ENCODE assay signal across 8 cellular contexts in the genomic region with DNA sequence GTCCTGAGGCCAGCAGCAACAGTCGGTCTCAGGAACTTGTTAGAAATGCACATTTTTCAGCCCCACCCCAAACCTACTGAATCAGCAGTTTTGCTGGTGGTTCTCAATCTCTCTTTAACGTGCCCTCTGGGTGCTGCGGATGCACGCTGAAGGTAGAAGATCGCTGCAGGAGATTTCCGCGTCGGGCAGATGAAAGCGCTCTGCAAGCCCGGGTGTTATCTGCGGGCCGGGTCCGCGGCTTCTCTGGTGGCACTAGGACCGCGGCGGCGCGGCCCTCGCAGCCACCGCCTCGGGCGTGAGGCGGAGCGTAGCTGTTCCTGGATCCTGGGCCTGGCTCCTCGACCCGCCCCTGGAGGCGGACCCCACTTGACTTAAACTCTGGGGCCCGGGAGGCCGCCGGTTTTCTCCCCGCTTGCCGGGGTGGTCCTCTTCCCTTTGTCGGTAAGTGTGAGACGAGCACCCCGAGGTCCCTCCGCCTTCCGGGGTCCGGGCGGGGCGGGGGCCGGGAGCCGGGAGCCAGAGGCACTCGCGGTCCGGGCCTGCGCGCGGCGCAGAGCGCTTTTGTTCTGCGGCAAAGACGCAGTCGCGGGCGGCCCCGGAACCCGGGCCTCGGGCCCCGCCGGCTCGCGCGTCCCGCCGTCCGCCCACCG. TPM values are rescaled to one million over a fixed set of nuclear protein-coding genes. Genes with fewer than 3 reads are reported as not detected.
DNase-seq lines count a peak whose midpoint lies in the region; TF ChIP-seq lines count a peak whose summit lies in the region.

A gene with protein sequence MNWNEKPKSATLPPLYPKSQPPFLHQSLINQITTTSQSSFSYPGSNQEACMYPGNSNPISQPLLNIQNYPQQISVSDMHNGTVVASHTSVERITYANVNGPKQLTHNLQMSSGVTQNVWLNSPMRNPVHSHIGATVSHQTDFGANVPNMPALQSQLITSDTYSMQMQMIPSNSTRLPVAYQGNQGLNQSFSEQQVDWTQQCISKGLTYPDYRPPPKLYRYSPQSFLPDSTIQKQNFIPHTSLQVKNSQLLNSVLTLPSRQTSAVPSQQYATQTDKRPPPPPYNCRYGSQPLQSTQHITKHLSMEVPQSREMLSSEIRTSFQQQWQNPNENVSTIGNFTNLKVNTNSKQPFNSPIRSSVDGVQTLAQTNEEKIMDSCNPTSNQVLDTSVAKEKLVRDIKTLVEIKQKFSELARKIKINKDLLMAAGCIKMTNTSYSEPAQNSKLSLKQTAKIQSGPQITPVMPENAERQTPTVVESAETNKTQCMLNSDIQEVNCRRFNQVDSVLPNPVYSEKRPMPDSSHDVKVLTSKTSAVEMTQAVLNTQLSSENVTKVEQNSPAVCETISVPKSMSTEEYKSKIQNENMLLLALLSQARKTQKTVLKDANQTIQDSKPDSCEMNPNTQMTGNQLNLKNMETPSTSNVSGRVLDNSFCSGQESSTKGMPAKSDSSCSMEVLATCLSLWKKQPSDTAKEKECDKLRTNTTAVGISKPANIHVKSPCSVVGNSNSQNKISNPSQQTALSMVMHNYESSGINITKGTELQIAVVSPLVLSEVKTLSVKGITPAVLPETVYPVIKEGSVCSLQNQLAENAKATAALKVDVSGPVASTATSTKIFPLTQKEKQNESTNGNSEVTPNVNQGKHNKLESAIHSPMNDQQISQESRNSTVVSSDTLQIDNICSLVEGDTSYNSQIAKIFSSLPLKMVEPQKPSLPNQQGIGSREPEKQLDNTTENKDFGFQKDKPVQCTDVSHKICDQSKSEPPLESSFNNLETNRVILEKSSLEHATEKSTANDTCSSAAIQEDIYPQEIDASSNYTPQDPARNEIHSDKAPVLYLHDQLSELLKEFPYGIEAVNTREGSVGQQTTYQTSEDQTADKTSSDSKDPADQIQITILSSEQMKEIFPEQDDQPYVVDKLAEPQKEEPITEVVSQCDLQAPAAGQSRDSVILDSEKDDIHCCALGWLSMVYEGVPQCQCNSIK (N-terminal part only) (plus strand): TSS at position 365 of the 650 bp plus-strand sequence. CDS start 21,541 bp downstream, outside the sequence.

- no peak within 1 kb of the TSS for H4K91ac ChIP-seq in H9 (ENCODE audit: insufficient read length, low read depth, low read length)

- no peak within 1 kb of the TSS for H2BK20ac ChIP-seq in H9 (ENCODE audit: low read depth, low read length, poor library complexity, severe bottlenecking)

- H3K79me2 ChIP-seq in H9 (ENCODE audit: insufficient read depth, low read length): peaks cover 30% of the 10 kb centered on the region; the same call in 1 of the 2 replicates

- H3K36me3 Mint-ChIP-seq in H9 (ENCODE audit: insufficient read depth in 1 of 3, low read depth in 3 of 3): peaks cover 32 to 49% (median 35%) of the 10 kb centered on the region in 3 experiments
- peaks cover 56% of the 10 kb centered on the region for H3K36me3 Mint-ChIP-seq in nephron progenitor cell (ENCODE audit: low read depth)
- H3K36me3 Mint-ChIP-seq in stimulated activated naive CD8-positive, alpha-beta T cell treated with anti-CD3 and anti-CD28 coated beads, Interleukin-15, Interleukin-2, amounts not matched to agents 100 ng/mL and 50 ng/mL, for 24 hours (ENCODE audit: low read depth): peaks cover 59% of the 10 kb centered on the region

- H3K4me1 Mint-ChIP-seq in H9 (peaks cover 39 to 45% of the 10 kb centered on the region in 2 experiments), nephron progenitor cell (peaks cover 64% of the 10 kb centered on the region)
- peaks cover 88% of the 10 kb centered on the region for H3K4me1 Mint-ChIP-seq in stimulated activated naive CD8-positive, alpha-beta T cell treated with anti-CD3 and anti-CD28 coated beads, Interleukin-15, Interleukin-2, amounts not matched to agents 100 ng/mL and 50 ng/mL, for 24 hours (ENCODE audit: low read depth)

- peaks cover 4 to 6% of the 10 kb centered on the region in 2 experiments for H3K9me3 Mint-ChIP-seq in H9
- peaks cover 46% of the 10 kb centered on the region for H3K9me3 Mint-ChIP-seq in nephron progenitor cell
- peaks cover 4% of the 10 kb centered on the region for H3K9me3 Mint-ChIP-seq in stimulated activated naive CD8-positive, alpha-beta T cell treated with anti-CD3 and anti-CD28 coated beads, Interleukin-15, Interleukin-2, amounts not matched to agents 100 ng/mL and 50 ng/mL, for 24 hours

- peak within 1 kb of the TSS; percentile 95 for H3K4me2 ChIP-seq in H9 (ENCODE audit: insufficient read depth, insufficient read length, low read length)

- peak within 1 kb of the TSS; percentile 69 to 95 (median 95); a peak in 6 of 7 replicates for H3K27ac Mint-ChIP-seq in H9
- peak within 1 kb of the TSS; percentile 94 for H3K27ac Mint-ChIP-seq in nephron progenitor cell
- peak within 1 kb of the TSS; percentile 99 for H3K27ac Mint-ChIP-seq in stimulated activated naive CD8-positive, alpha-beta T cell treated with anti-CD3 and anti-CD28 coated beads, Interleukin-15, Interleukin-2, amounts not matched to agents 100 ng/mL and 50 ng/mL, for 24 hours

- peak; percentile 97 for DNase-seq in H9
- peak; percentile 90 for DNase-seq in M059J (ENCODE audit: low read depth)
- DNase-seq in SHP77 treated with DMSO at 0.1 percent for 48 hours (lab: John Stamatoyannopoulos, UW): peak; percentile 72
- DNase-seq in activated effector memory CD4-positive, alpha-beta T cell treated with anti-CD3 and anti-CD28 coated beads, Interleukin-2, amount 50 U/mL, for 16 hours: peak; percentile 94
- DNase-seq in fibroblast of the conjunctiva (ENCODE audit: low read depth): peak; percentile 70
- DNase-seq in nephron progenitor cell: peak; percentile 83

- H2BK12ac ChIP-seq in H9 (ENCODE audit: insufficient read length, low read depth, low read length): no peak within 1 kb of the TSS

- H4K20me1 ChIP-seq in H9 (ENCODE audit: control insufficient read depth, insufficient read depth, insufficient read length): no peaks in the 10 kb centered on the region

- H3K9ac ChIP-seq in ES-I3 (ENCODE audit: low read depth, low read length) (peak within 1 kb of the TSS; percentile 65), H9 (ENCODE audit: extremely low read depth, insufficient read length, low read length) (peak within 1 kb of the TSS; percentile 83)

- no peak within 1 kb of the TSS for H3T11ph ChIP-seq in H9 (ENCODE audit: low read length)

- H3K4me1 ChIP-seq in ES-I3 (ENCODE audit: insufficient read depth, low read length) (peaks cover 18% of the 10 kb centered on the region), H9 (ENCODE audit: insufficient read depth, low read length) (peaks cover 4% of the 10 kb centered on the region)

- H4K5ac ChIP-seq in H9 (ENCODE audit: insufficient read length, low read depth, low read length): no peak within 1 kb of the TSS

- no CpG with 5 or more reads among the region's 68 CpGs for WGBS in H9 (ENCODE audit: extremely low coverage, insufficient read length, low lambda C conversion rate)

- no peak within 1 kb of the TSS for H3K27ac ChIP-seq in H9 (ENCODE audit: insufficient read length, low read depth, low read length)

- peaks cover 6% of the 10 kb centered on the region for H3K23me2 ChIP-seq in H9 (ENCODE audit: insufficient read length, low read depth, low read length, poor library complexity, severe bottlenecking)

- H2BK5ac ChIP-seq in H9 (ENCODE audit: insufficient read length, low read length): no peak within 1 kb of the TSS

- H3K18ac ChIP-seq in H9 (ENCODE audit: insufficient read length, low read depth, low read length): peak within 1 kb of the TSS; percentile 88

- TF ChIP-seq CTCF in H9 (conservative IDR thresholded peaks at IDR 0.05) (no peak), nephron progenitor cell (IDR thresholded peaks at IDR 0.05) (no peak)

- H2BK120ac ChIP-seq in H9 (ENCODE audit: low read depth, low read length, poor library complexity, severe bottlenecking): no peak within 1 kb of the TSS

- no peak within 1 kb of the TSS for H2BK15ac ChIP-seq in H9 (ENCODE audit: low read depth, low read length)

- H2AK5ac ChIP-seq in H9 (ENCODE audit: insufficient read length, low read length): no peak within 1 kb of the TSS

- no peak within 1 kb of the TSS for H4K8ac ChIP-seq in H9 (replicated peaks; ENCODE audit: insufficient read length, low read depth, low read length)

- no peaks in the 10 kb centered on the region for H3K79me1 ChIP-seq in H9 (ENCODE audit: insufficient read depth, low read depth, low read length, poor library complexity, severe bottlenecking)

- peaks cover 9% of the 10 kb centered on the region; the same call in 1 of the 2 replicates for H3K36me3 ChIP-seq in ES-I3 (ENCODE audit: insufficient read depth, low read length)

- H3K14ac ChIP-seq in H9 (ENCODE audit: insufficient read depth, low read length): peak within 1 kb of the TSS; percentile 92

- no peak within 1 kb of the TSS for H3K4ac ChIP-seq in H9 (ENCODE audit: low read depth, low read length)

- H3K9me3 ChIP-seq in ES-I3 (ENCODE audit: control insufficient read depth, insufficient read depth, low read length) (peaks cover 3% of the 10 kb centered on the region), H9 (ENCODE audit: control insufficient read depth, low read depth, low read length) (no peaks in the 10 kb centered on the region)

- no peak within 1 kb of the TSS for H2AFZ ChIP-seq in H9 (ENCODE audit: low read length)

- H3K27me3 ChIP-seq in H9 (ENCODE audit: insufficient read depth, low read length): no peaks in the 10 kb centered on the region

- H3K23ac ChIP-seq in H9 (ENCODE audit: insufficient read length, low read depth, low read length): no peak within 1 kb of the TSS

- peak within 1 kb of the TSS; percentile 96 to 97 for H3K4me3 Mint-ChIP-seq in H9
- H3K4me3 Mint-ChIP-seq in nephron progenitor cell: peak within 1 kb of the TSS; percentile 96
- H3K4me3 Mint-ChIP-seq in stimulated activated naive CD8-positive, alpha-beta T cell treated with anti-CD3 and anti-CD28 coated beads, Interleukin-15, Interleukin-2, amounts not matched to agents 100 ng/mL and 50 ng/mL, for 24 hours: peak within 1 kb of the TSS; percentile 97

- H3K27me3 Mint-ChIP-seq in H9 (ENCODE audit: low read depth) (no peaks in the 10 kb centered on the region; the same call in 1 of the 2 replicates), nephron progenitor cell (ENCODE audit: low read depth, poor library complexity) (peaks cover 7% of the 10 kb centered on the region)
- H3K27me3 Mint-ChIP-seq in stimulated activated naive CD8-positive, alpha-beta T cell treated with anti-CD3 and anti-CD28 coated beads, Interleukin-15, Interleukin-2, amounts not matched to agents 100 ng/mL and 50 ng/mL, for 24 hours: no peaks in the 10 kb centered on the region

- H3K56ac ChIP-seq in H9 (ENCODE audit: insufficient read length, low read depth, low read length): no peak within 1 kb of the TSS

RNA-seq across cellular contexts. Expression of the gene that starts here (rescaled TPM):
- 172 and 183 TPM in 2 replicates for total RNA-seq in H9 (2021)
- 23.6 and 29.8 TPM in 2 replicates for total RNA-seq in M059J (2014; rRNA removed; shearing (Covaris generic))
